8 cellular contexts compared by ENCODE assay signal in the genomic region with DNA sequence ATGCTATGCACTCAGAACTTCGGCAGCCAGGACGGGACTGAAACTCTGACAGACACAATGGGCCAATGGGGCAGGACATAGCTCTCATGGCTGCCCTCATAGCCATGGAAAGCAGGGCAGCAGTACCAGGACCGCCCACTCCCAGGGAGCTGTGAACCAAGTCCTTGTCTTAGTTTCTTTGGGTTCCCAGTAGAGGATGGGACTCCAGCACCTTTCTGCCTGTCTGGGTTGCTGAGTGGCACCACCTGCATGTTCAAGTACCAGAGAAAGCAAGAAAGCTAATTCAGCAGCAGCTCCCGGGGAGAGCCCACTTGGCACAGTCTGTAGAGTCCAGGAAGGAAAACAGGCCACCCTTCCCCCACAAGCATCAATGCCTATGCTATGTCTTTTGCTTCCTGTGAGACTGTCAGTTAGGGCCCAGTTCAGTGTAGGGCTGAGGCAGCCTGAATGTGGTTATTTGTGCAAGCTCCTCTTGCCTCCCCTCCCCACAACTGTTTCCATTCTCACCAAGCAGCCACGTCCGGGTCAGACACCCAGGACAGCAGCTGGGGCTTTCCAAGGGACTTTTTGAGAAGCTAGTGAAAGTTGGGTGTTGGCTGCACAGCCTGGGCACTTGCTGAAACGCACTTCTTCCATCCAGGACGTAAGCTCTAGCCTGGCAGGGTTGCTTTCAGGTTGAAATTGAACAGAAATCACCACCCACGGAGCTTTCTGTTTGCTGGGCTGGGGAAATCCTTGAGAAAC.
A peak's percentile ranks its signal among the peaks of the same experiment; 100 is the strongest.
DNase-seq lines count a peak whose midpoint lies in the region; ATAC-seq and TF ChIP-seq lines count a peak whose summit lies in the region.

No MANE protein-coding gene starts in this region.

- peak overlapping the region; percentile 99 for H3K27ac Mint-ChIP-seq in activated naive CD4-positive, alpha-beta T cell treated with anti-CD3 and anti-CD28 coated beads, Interleukin-2, amount 10 ng/mL, durations not matched to agents 7 days and 5 days

- no peak for TF ChIP-seq CTCF in RWPE1 (conservative IDR thresholded peaks at IDR 0.05; ENCODE audit: low read depth)

- H3K36me3 Mint-ChIP-seq in activated naive CD4-positive, alpha-beta T cell treated with anti-CD3 and anti-CD28 coated beads, Interleukin-2, amount 10 ng/mL, durations not matched to agents 7 days and 5 days, result peaks cover 82% of the 10 kb centered on the region

- H3K4me3 Mint-ChIP-seq in activated naive CD4-positive, alpha-beta T cell treated with anti-CD3 and anti-CD28 coated beads, Interleukin-2, amount 10 ng/mL, durations not matched to agents 7 days and 5 days, result peak overlapping the region; percentile 99

- ATAC-seq in GM18520 (IDR thresholded peaks at IDR 0.05; ENCODE audit: unreplicated experiment) (peak; percentile 73), HG02943 (IDR thresholded peaks at IDR 0.05; ENCODE audit: low read depth, unreplicated experiment) (peak; percentile 82)

- H3K27me3 Mint-ChIP-seq in activated naive CD4-positive, alpha-beta T cell treated with anti-CD3 and anti-CD28 coated beads, Interleukin-2, amount 10 ng/mL, durations not matched to agents 7 days and 5 days, result no peaks in the 10 kb centered on the region

- CTCF ChIA-PET in RWPE1 (lab: Yijun Ruan, JAX), result interaction anchor here (0.6 to 1.0 kb wide), 4 partner anchors 10 to 118 kb away, joined by 3 read pairs; a partner anchor contains a TSS
- CTCF ChIA-PET in activated naive CD4-positive, alpha-beta T cell treated with anti-CD3 and anti-CD28 coated beads, Interleukin-2, amount 10 ng/mL, durations not matched to agents 7 days and 5 days (lab: Charles Lee), result interaction anchor here (0.8 to 6.5 kb wide), 18 partner anchors 8 to 144 kb away, joined by 3 to 114 read pairs (median 6); a partner anchor contains a TSS

- H3K27ac ChIP-seq in RWPE1, result peak overlapping the region; percentile 11

- H3K9me3 Mint-ChIP-seq in activated naive CD4-positive, alpha-beta T cell treated with anti-CD3 and anti-CD28 coated beads, Interleukin-2, amount 10 ng/mL, durations not matched to agents 7 days and 5 days, result no peaks in the 10 kb centered on the region

- H3K4me1 Mint-ChIP-seq in activated naive CD4-positive, alpha-beta T cell treated with anti-CD3 and anti-CD28 coated beads, Interleukin-2, amount 10 ng/mL, durations not matched to agents 7 days and 5 days, result peaks cover 85% of the 10 kb centered on the region

- POLR2A ChIA-PET in RWPE1 (lab: Yijun Ruan, JAX; ENCODE audit: low non-redundant PET), result no interaction called here

- DNase-seq in RWPE1 (ENCODE audit: low spot score), result no peak
- DNase-seq in activated naive CD4-positive, alpha-beta T cell treated with anti-CD3 and anti-CD28 coated beads, Interleukin-2, amount 10 ng/mL, durations not matched to agents 7 days and 5 days, result peak; percentile 90
- DNase-seq in pons (ENCODE audit: low spot score), result peak; percentile 30
- no peak for DNase-seq in foreskin melanocyte
- DNase-seq in COLO829 (ENCODE audit: low spot score), result no peak
- DNase-seq in NCI-H1105 treated with DMSO at 0.1 percent for 48 hours (lab: John Stamatoyannopoulos, UW), result no peak

Comparison
In these comparisons a context has a peak if more than half of its experiments do, and no peak if none do; other contexts are left out.
1. DNase-seq: peak in activated naive CD4-positive, alpha-beta T cell treated with anti-CD3 and anti-CD28 coated beads, Interleukin-2, amount 10 ng/mL, durations not matched to agents 7 days and 5 days (single experiment) and pons (single experiment); none in RWPE1 (single experiment), foreskin melanocyte (single experiment), COLO829 (single experiment) and NCI-H1105 treated with DMSO at 0.1 percent for 48 hours (single experiment).